ENCODE assay signal across 23 cellular contexts in the genomic region with DNA sequence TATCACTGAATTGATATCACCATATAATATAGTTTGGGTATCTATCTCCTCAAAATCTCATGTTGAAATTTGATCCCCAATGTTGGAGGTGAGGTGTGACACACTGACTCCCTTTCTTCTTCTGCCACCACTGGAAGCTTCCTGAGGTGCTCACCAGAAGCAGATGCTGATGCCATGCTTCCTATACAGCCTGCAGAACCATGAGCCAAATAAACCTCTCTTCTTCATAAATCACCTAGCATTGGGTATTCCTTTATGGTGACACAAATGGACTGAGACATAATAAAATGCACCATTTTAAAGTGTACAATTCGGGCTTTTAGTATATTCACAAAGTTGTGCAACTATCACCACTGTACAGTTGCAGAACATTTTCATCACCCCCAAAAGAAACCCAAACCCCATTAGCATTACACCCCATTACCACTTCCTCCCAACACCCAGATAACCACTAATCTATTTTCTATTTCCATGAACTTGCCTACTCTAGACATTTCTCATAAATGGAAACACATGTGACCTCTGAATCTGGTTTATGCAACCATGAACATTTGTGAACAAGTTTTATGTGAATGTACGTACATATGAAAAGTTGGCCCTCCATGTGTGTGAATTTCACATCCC.
"Had no signal": no experiment of that assay in that cellular context is flagged by ENCODE, and none has a peak within 500 bp of the region (broad histone marks: within the 10 kb centered on the region; RNA-seq: fewer than 3 reads in every experiment).

No MANE protein-coding gene starts in this region.

- H3K27ac ChIP-seq: coronary artery, lower lobe of right lung, neutrophil, parathyroid adenoma, right lobe of liver, suprapubic skin, transverse colon, upper lobe of right lung, uterus had no signal

- H3K27ac Mint-ChIP-seq: naive thymus-derived CD8-positive, alpha-beta T cell; progenitor cell of endocrine pancreas; stimulated activated naive B cell treated with anti-CD40 and anti-IgM and Interleukin-4, amounts not matched to agents 10 μg/mL and 1 μg/mL and 100 μg/mL, for 72 hours; stimulated activated naive CD8-positive, alpha-beta T cell treated with anti-CD3 and anti-CD28 coated beads, Interleukin-15, Interleukin-2, amounts not matched to agents 100 ng/mL and 50 ng/mL, for 24 hours had no signal

- H3K9me3 Mint-ChIP-seq: stimulated activated naive CD8-positive, alpha-beta T cell treated with anti-CD3 and anti-CD28 coated beads, Interleukin-15, Interleukin-2, amounts not matched to agents 100 ng/mL and 50 ng/mL, for 24 hours had no signal

- DNase-seq: effector memory CD4-positive, alpha-beta T cell; erythroblast; hypothalamus; left ventricle myocardium superior; lower lobe of right lung; naive thymus-derived CD8-positive, alpha-beta T cell; right lobe of liver; small intestine; stimulated activated CD4-positive, alpha-beta T cell treated with anti-CD3 and anti-CD28 coated beads, Interleukin-15, amount 100 ng/mL, for 24 hours; stimulated activated CD4-positive, alpha-beta T cell treated with anti-CD3 and anti-CD28 coated beads, Interleukin-2, amount 100 ng/mL, for 48 hours; stimulated activated naive B cell treated with anti-CD40 and anti-IgM and Interleukin-4, amounts not matched to agents 10 μg/mL and 1 μg/mL and 100 μg/mL, for 72 hours; transverse colon; upper lobe of right lung; uterus had no signal

- H3K9me3 ChIP-seq: lower lobe of right lung, neutrophil, right lobe of liver, suprapubic skin, transverse colon, upper lobe of right lung, uterus had no signal

- H3K4me3 ChIP-seq: coronary artery, lower lobe of right lung, right lobe of liver, suprapubic skin, transverse colon, upper lobe of right lung, uterus had no signal

- H3K36me3 Mint-ChIP-seq: naive thymus-derived CD8-positive, alpha-beta T cell; stimulated activated naive B cell treated with anti-CD40 and anti-IgM and Interleukin-4, amounts not matched to agents 10 μg/mL and 1 μg/mL and 100 μg/mL, for 72 hours had no signal

- H3K9ac ChIP-seq: parathyroid adenoma had no signal

- H3K4me1 Mint-ChIP-seq: naive thymus-derived CD8-positive, alpha-beta T cell; stimulated activated naive B cell treated with anti-CD40 and anti-IgM and Interleukin-4, amounts not matched to agents 10 μg/mL and 1 μg/mL and 100 μg/mL, for 72 hours had no signal

- H2AFZ ChIP-seq: parathyroid adenoma had no signal

- H3K79me2 ChIP-seq: parathyroid adenoma had no signal

- H3K4me3 Mint-ChIP-seq: naive thymus-derived CD8-positive, alpha-beta T cell; neural crest cell; stimulated activated naive B cell treated with anti-CD40 and anti-IgM and Interleukin-4, amounts not matched to agents 10 μg/mL and 1 μg/mL and 100 μg/mL, for 72 hours; stimulated activated naive CD8-positive, alpha-beta T cell treated with anti-CD3 and anti-CD28 coated beads, Interleukin-15, Interleukin-2, amounts not matched to agents 100 ng/mL and 50 ng/mL, for 24 hours had no signal

- H3K4me1 ChIP-seq: lower lobe of right lung, parathyroid adenoma, right lobe of liver, suprapubic skin, transverse colon, upper lobe of right lung, uterus had no signal

- H3K36me3 ChIP-seq: lower lobe of right lung, neutrophil, right lobe of liver, suprapubic skin, transverse colon, upper lobe of right lung, uterus had no signal

- H3K27me3 ChIP-seq: neutrophil, suprapubic skin, transverse colon, upper lobe of right lung, uterus had no signal

- ATAC-seq: left ventricle myocardium superior; lower lobe of right lung; naive thymus-derived CD8-positive, alpha-beta T cell; right lobe of liver; stimulated activated naive B cell treated with anti-CD40 and anti-IgM and Interleukin-4, amounts not matched to agents 10 μg/mL and 1 μg/mL and 100 μg/mL, for 72 hours; upper lobe of right lung had no signal

- FAIRE-seq: frontal cortex, keratinocyte had no signal

- H3K27me3 Mint-ChIP-seq: progenitor cell of endocrine pancreas had no signal
